ENCODE assay signal across 27 cellular contexts in the genomic region with DNA sequence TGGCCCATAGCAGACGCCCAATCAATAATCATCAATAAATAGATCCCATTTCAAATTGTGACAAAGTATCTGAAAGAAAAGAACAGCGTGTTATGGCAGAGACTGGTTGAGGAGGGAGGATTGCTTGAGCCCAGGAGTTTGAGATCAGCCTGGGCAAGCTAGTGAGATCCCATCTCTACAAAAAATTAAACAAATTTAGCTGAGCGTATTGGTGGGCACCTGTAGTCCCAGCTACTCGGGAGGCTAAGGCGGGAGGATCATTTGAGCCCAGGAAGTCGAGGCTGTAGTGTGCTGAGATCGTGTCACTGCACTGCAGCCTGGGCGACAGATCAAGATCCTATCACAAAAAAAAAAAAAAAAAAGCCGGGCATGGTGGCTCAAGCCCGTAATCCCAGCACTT. TPM values are rescaled to one million over a fixed set of nuclear protein-coding genes. Genes with fewer than 3 reads are reported as not detected.
"Had no signal": no experiment of that assay in that cellular context is flagged by ENCODE, and none has a peak within 500 bp of the region (broad histone marks: within the 10 kb centered on the region; RNA-seq: fewer than 3 reads in every experiment).

No MANE protein-coding gene starts in this region.

- H3K9me3 ChIP-seq: left lung, left ventricle myocardium inferior, lower lobe of right lung, mucosa of descending colon had no signal

- H3K4me3 ChIP-seq: left lung, left ventricle myocardium inferior, lower lobe of right lung, lung, mucosa of descending colon had no signal

- H3K4me1 Mint-ChIP-seq: immature natural killer cell; memory B cell; mesothelial cell of epicardium; naive B cell; naive thymus-derived CD4-positive, alpha-beta T cell; naive thymus-derived CD8-positive, alpha-beta T cell had no signal

- H3K27ac ChIP-seq: left lung, left ventricle myocardium inferior, lower lobe of right lung had no signal

- ATAC-seq: left cardiac atrium; left colon; left lobe of liver; left lung; left ventricle myocardium superior; lower lobe of right lung; mucosa of descending colon; naive thymus-derived CD4-positive, alpha-beta T cell; naive thymus-derived CD8-positive, alpha-beta T cell had no signal

- H3K9me3 Mint-ChIP-seq: immature natural killer cell; memory B cell; mesothelial cell of epicardium; naive B cell; naive thymus-derived CD4-positive, alpha-beta T cell; naive thymus-derived CD8-positive, alpha-beta T cell had no signal

- FAIRE-seq: islet of Langerhans, keratinocyte, kidney had no signal

- H3K27me3 Mint-ChIP-seq: memory B cell; naive B cell; naive thymus-derived CD8-positive, alpha-beta T cell had no signal

- H3K4me3 Mint-ChIP-seq: immature natural killer cell; memory B cell; mesothelial cell of epicardium; naive B cell; naive thymus-derived CD4-positive, alpha-beta T cell; naive thymus-derived CD8-positive, alpha-beta T cell had no signal

- H3K4me1 ChIP-seq: left lung, left ventricle myocardium inferior, lower lobe of right lung had no signal

- H3K27ac Mint-ChIP-seq: immature natural killer cell, memory B cell, mesothelial cell of epicardium, naive B cell had no signal

- H3K36me3 Mint-ChIP-seq: immature natural killer cell; memory B cell; mesothelial cell of epicardium; naive B cell; naive thymus-derived CD4-positive, alpha-beta T cell; naive thymus-derived CD8-positive, alpha-beta T cell had no signal

- H3K36me3 ChIP-seq: left lung, left ventricle myocardium inferior, lower lobe of right lung had no signal

- H3K27me3 ChIP-seq: left lung had no signal

- DNase-seq: hippocampal formation; hypothalamus; immature natural killer cell; islet precursor cell; kidney; kidney glomerular epithelial cell; left cardiac atrium; left colon; left lung; left ventricle myocardium inferior; left ventricle myocardium superior; lower lobe of right lung; mammary epithelial cell; mesenchymal stem cell; mesendoderm; midbrain; mucosa of descending colon; naive B cell; naive thymus-derived CD4-positive, alpha-beta T cell; naive thymus-derived CD8-positive, alpha-beta T cell had no signal

RNA-seq across cellular contexts. Expression of gene GNA15, which starts 48.1 kb away (rescaled TPM):
- total RNA-seq: lung microvascular endothelial cell had no signal
